Comparison of ENCODE assay signal across 7 cellular contexts in genomic region chr5:54743997-54744788, GRCh38.
DNase-seq lines count a peak whose midpoint lies in the region; ATAC-seq and TF ChIP-seq lines count a peak whose summit lies in the region.

No MANE protein-coding gene starts in this region.

- H3K9ac ChIP-seq in SU-DHL-6 (ENCODE audit: low read length) = no peak overlapping the region

- DNase-seq in astrocyte of the hippocampus (ENCODE audit: low read depth, low spot score) (peak; percentile 95), inferior parietal cortex (ENCODE audit: extremely low spot score) (peak; percentile 53), middle frontal gyrus (ENCODE audit: extremely low spot score, low spot score) (no peak)
- peak; percentile 25 to 47 for DNase-seq in stimulated activated CD4-positive, alpha-beta T cell treated with anti-CD3 and anti-CD28 coated beads, Interleukin-2, amount 100 ng/mL, for 24 hours

- no peaks in the 10 kb centered on the region for H3K36me3 ChIP-seq in SU-DHL-6 (ENCODE audit: low read length)

- H3K27me3 ChIP-seq in SU-DHL-6 (ENCODE audit: low read length) = no peaks in the 10 kb centered on the region

- TF ChIP-seq CTCF in SU-DHL-6 (IDR thresholded peaks at IDR 0.05; ENCODE audit: insufficient read depth, low read length, poor library complexity, severe bottlenecking) = no peak

- no peaks in the 10 kb centered on the region for H3F3A ChIP-seq in SU-DHL-6 (ENCODE audit: insufficient read depth)

- no peaks in the 10 kb centered on the region for H3K9me3 ChIP-seq in SU-DHL-6 (ENCODE audit: insufficient read depth, low read length)

- H3K27ac ChIP-seq in SU-DHL-6 (ENCODE audit: low read depth, low read length) = no peak overlapping the region

- H3K79me2 ChIP-seq in SU-DHL-6 (ENCODE audit: insufficient read depth, low read length) = no peaks in the 10 kb centered on the region

- peak overlapping the region; percentile 22 for H3K4me2 ChIP-seq in SU-DHL-6 (ENCODE audit: low read depth, low read length, poor library complexity, severe bottlenecking)

- H3K9me2 ChIP-seq in SU-DHL-6 (replicated peaks; ENCODE audit: insufficient read depth, low read length) = no peaks in the 10 kb centered on the region

- no peaks in the 10 kb centered on the region for H4K20me1 ChIP-seq in SU-DHL-6 (ENCODE audit: low read depth, low read length)

- ATAC-seq in GM18873 (IDR thresholded peaks at IDR 0.05; ENCODE audit: low FRiP score, unreplicated experiment) (peak; percentile 68), HG03108 (IDR thresholded peaks at IDR 0.05; ENCODE audit: unreplicated experiment) (peak; percentile 82)

- peak overlapping the region; percentile 70 for H2AFZ ChIP-seq in SU-DHL-6 (ENCODE audit: low read depth, low read length, severe bottlenecking)

- H3K4me3 ChIP-seq in SU-DHL-6 (ENCODE audit: insufficient read depth, low read length, poor library complexity, severe bottlenecking) = no peak overlapping the region
